Comparison of ENCODE assay signal across 19 cellular contexts in genomic region chr1:232432313-232432712, GRCh38.
DNase-seq lines count a peak whose midpoint lies in the region; TF ChIP-seq lines count a peak whose summit lies in the region.
"Had no signal": no experiment of that assay in that cellular context is flagged by ENCODE, and none has a peak within 500 bp of the region (broad histone marks: within the 10 kb centered on the region; RNA-seq: fewer than 3 reads in every experiment).

No MANE protein-coding gene starts in this region.

- peaks cover 12% of the 10 kb centered on the region for H3K27me3 Mint-ChIP-seq in endothelial cell (ENCODE audit: unreplicated experiment)

- H3K4me3 Mint-ChIP-seq in endothelial cell (ENCODE audit: unreplicated experiment): peak overlapping the region; percentile 6
- H3K4me3 Mint-ChIP-seq: CD4-positive, CD25-positive, alpha-beta regulatory T cell; naive thymus-derived CD8-positive, alpha-beta T cell had no signal

- H3K27ac Mint-ChIP-seq in endothelial cell (ENCODE audit: unreplicated experiment): no peak overlapping the region
- H3K27ac Mint-ChIP-seq: CD4-positive, CD25-positive, alpha-beta regulatory T cell; naive thymus-derived CD8-positive, alpha-beta T cell had no signal

- DNase-seq in NCI-H1417 (lab: John Stamatoyannopoulos, UW) (peak in 2 of 3 experiments; percentile 19 to 20), NCI-H1417 treated with DMSO at 0.1 percent for 48 hours (lab: John Stamatoyannopoulos, UW) (no peak), RPMI8226 (peak; percentile 86), endothelial cell (ENCODE audit: low spot score) (no peak), putamen (ENCODE audit: low spot score) (peak; percentile 42), UCSD-AML1 (lab: John Stamatoyannopoulos, UW; ENCODE audit: unreplicated experiment) (no peak), NAMALWA (ENCODE audit: low spot score) (no peak)
- no peak for DNase-seq in stimulated activated CD4-positive, alpha-beta T cell treated with anti-CD3 and anti-CD28 coated beads, Interleukin-4, amount 100 ng/mL, for 1 hour
- DNase-seq: activated CD4-positive, alpha-beta T cell treated with anti-CD3 and anti-CD28 coated beads for 48 hours; activated CD8-positive, alpha-beta memory T cell treated with anti-CD3 and anti-CD28 coated beads, Interleukin-2, amount 50 U/mL, for 48 hours; activated gamma-delta T cell; CD4-positive, CD25-positive, alpha-beta regulatory T cell; HCEC 1CT; naive thymus-derived CD8-positive, alpha-beta T cell; NCI-H1436; NCI-H446 treated with DMSO at 0.1 percent for 48 hours; PC-9; stimulated activated naive CD4-positive, alpha-beta T cell treated with Interleukin-2 at 50 U/mL for 16 hours; transverse colon had no signal

- no peaks in the 10 kb centered on the region for H3K4me1 Mint-ChIP-seq in endothelial cell (ENCODE audit: unreplicated experiment)
- H3K4me1 Mint-ChIP-seq: CD4-positive, CD25-positive, alpha-beta regulatory T cell; naive thymus-derived CD8-positive, alpha-beta T cell had no signal

- H3K9me3 Mint-ChIP-seq in endothelial cell (ENCODE audit: unreplicated experiment): no peaks in the 10 kb centered on the region
- H3K9me3 Mint-ChIP-seq: CD4-positive, CD25-positive, alpha-beta regulatory T cell; naive thymus-derived CD8-positive, alpha-beta T cell had no signal

- peaks cover 60% of the 10 kb centered on the region for H3K36me3 Mint-ChIP-seq in endothelial cell (ENCODE audit: low read depth, unreplicated experiment)
- H3K36me3 Mint-ChIP-seq: CD4-positive, CD25-positive, alpha-beta regulatory T cell; naive thymus-derived CD8-positive, alpha-beta T cell had no signal

- no peak for TF ChIP-seq CTCF in endothelial cell (IDR thresholded peaks at IDR 0.05; ENCODE audit: unreplicated experiment)

Comparison
In these comparisons a context has a peak if more than half of its experiments do, and no peak if none do; other contexts are left out.
1. DNase-seq: peak in NCI-H1417 (2 of 3), RPMI8226 (single experiment) and putamen (single experiment); none in NCI-H1417 treated with DMSO at 0.1 percent for 48 hours (single experiment), endothelial cell (single experiment), UCSD-AML1 (single experiment), NAMALWA (single experiment) and stimulated activated CD4-positive, alpha-beta T cell treated with anti-CD3 and anti-CD28 coated beads, Interleukin-4, amount 100 ng/mL, for 1 hour (single experiment).